Comparison of ENCODE assay signal across 21 cellular contexts in genomic region chrY:13493737-13494136, GRCh38. TPM values are rescaled to one million over a fixed set of nuclear protein-coding genes. Genes with fewer than 3 reads are reported as not detected.
DNase-seq lines count a peak whose midpoint lies in the region; ATAC-seq and TF ChIP-seq lines count a peak whose summit lies in the region.
"Had no signal": no experiment of that assay in that cellular context is flagged by ENCODE, and none has a peak within 500 bp of the region (broad histone marks: within the 10 kb centered on the region; RNA-seq: fewer than 3 reads in every experiment).

No MANE protein-coding gene starts in this region.

- H3K9me3 ChIP-seq in body of pancreas = no peaks in the 10 kb centered on the region
- H3K9me3 ChIP-seq: Peyer's patch, SK-N-SH had no signal

- H3K27ac Mint-ChIP-seq in activated naive CD4-positive, alpha-beta T cell treated with anti-CD3 and anti-CD28 coated beads, Interleukin-2, amount 10 ng/mL, durations not matched to agents 7 days and 5 days = no peak overlapping the region
- H3K27ac Mint-ChIP-seq: CD4-positive, alpha-beta memory T cell had no signal

- no peak overlapping the region for H3K4me3 Mint-ChIP-seq in activated naive CD4-positive, alpha-beta T cell treated with anti-CD3 and anti-CD28 coated beads, Interleukin-2, amount 10 ng/mL, durations not matched to agents 7 days and 5 days
- H3K4me3 Mint-ChIP-seq: CD4-positive, alpha-beta memory T cell had no signal

- in situ Hi-C loops in Caki2 (cut with HindIII; ENCODE audit: low pct_unique_long_range_greater_than_20kb, low sequenced_read_pairs) = no loop called here

- peaks cover 8% of the 10 kb centered on the region for H3K4me1 Mint-ChIP-seq in activated naive CD4-positive, alpha-beta T cell treated with anti-CD3 and anti-CD28 coated beads, Interleukin-2, amount 10 ng/mL, durations not matched to agents 7 days and 5 days

- WGBS in body of pancreas, 2 donors = 50 to 51% methylated on average over 3 of the region's 3 CpGs

- H3K9me3 Mint-ChIP-seq in activated naive CD4-positive, alpha-beta T cell treated with anti-CD3 and anti-CD28 coated beads, Interleukin-2, amount 10 ng/mL, durations not matched to agents 7 days and 5 days = no peaks in the 10 kb centered on the region
- H3K9me3 Mint-ChIP-seq: CD4-positive, alpha-beta memory T cell had no signal

- TF ChIP-seq CTCF in body of pancreas (IDR thresholded peaks at IDR 0.05) = no peak

- intact Hi-C loops in body of pancreas (cut with DNase I) = no loop called here

- peak; percentile 71 for DNase-seq in Caki2 (ENCODE audit: low read depth)
- peak in 2 of 4 donors; percentile 19 to 35 for DNase-seq in body of pancreas
- no peak for DNase-seq in left lobe of liver (ENCODE audit: low spot score)
- no peak for DNase-seq in activated naive CD4-positive, alpha-beta T cell treated with anti-CD3 and anti-CD28 coated beads, Interleukin-2, amount 10 ng/mL, durations not matched to agents 7 days and 5 days
- no peak for DNase-seq in NCI-H2081 treated with DMSO at 0.1 percent for 48 hours (lab: John Stamatoyannopoulos, UW)
- DNase-seq: 8988T; CD4-positive, alpha-beta memory T cell; DMS79 treated with DMSO at 0.1 percent for 48 hours; H7; NCI-H1048; NCI-H146; NCI-H2227 treated with DMSO at 0.1 percent for 48 hours; NCI-H524; Peyer's patch; SHP77; SK-N-SH had no signal

- no peaks in the 10 kb centered on the region for H3K36me3 Mint-ChIP-seq in activated naive CD4-positive, alpha-beta T cell treated with anti-CD3 and anti-CD28 coated beads, Interleukin-2, amount 10 ng/mL, durations not matched to agents 7 days and 5 days
- H3K36me3 Mint-ChIP-seq: CD4-positive, alpha-beta memory T cell had no signal

- H3K4me1 ChIP-seq in body of pancreas = peaks cover 7% of the 10 kb centered on the region
- H3K4me1 ChIP-seq: Peyer's patch had no signal

- H3K27me3 Mint-ChIP-seq in activated naive CD4-positive, alpha-beta T cell treated with anti-CD3 and anti-CD28 coated beads, Interleukin-2, amount 10 ng/mL, durations not matched to agents 7 days and 5 days = no peaks in the 10 kb centered on the region
- H3K27me3 Mint-ChIP-seq: CD4-positive, alpha-beta memory T cell had no signal

- H3K27ac ChIP-seq in body of pancreas = peak overlapping the region in 2 of 4 donors; percentile 57 to 71
- H3K27ac ChIP-seq: KMS-11, Peyer's patch had no signal

- no peaks in the 10 kb centered on the region for H3K36me3 ChIP-seq in body of pancreas (replicated peaks in 1 of 2; ENCODE audit: insufficient read depth in 1 of 2, low read depth in 2 of 2)
- H3K36me3 ChIP-seq: Peyer's patch had no signal

- CTCF ChIA-PET in activated naive CD4-positive, alpha-beta T cell treated with anti-CD3 and anti-CD28 coated beads, Interleukin-2, amount 10 ng/mL, durations not matched to agents 7 days and 5 days (lab: Charles Lee) = no interaction called here

- TF ChIP-seq POLR2A in body of pancreas (IDR thresholded peaks at IDR 0.05) = no peak

- H3K27me3 ChIP-seq in body of pancreas = no peaks in the 10 kb centered on the region
- H3K27me3 ChIP-seq: Peyer's patch had no signal

- ATAC-seq in HG03175 (IDR thresholded peaks at IDR 0.05; ENCODE audit: unreplicated experiment) (peak; percentile 46), body of pancreas (peak; percentile 40), left lobe of liver (peak; percentile 53), HG02840 (IDR thresholded peaks at IDR 0.05; ENCODE audit: low FRiP score, unreplicated experiment) (no peak), GM21786 (IDR thresholded peaks at IDR 0.05; ENCODE audit: unreplicated experiment) (no peak)
- ATAC-seq: HepG2 had no signal

- no peak overlapping the region for H3K4me3 ChIP-seq in body of pancreas
- H3K4me3 ChIP-seq: Peyer's patch had no signal

RNA-seq across cellular contexts. Expression of gene UTY, which starts 13.9 kb away (rescaled TPM):
- total RNA-seq in Caki2 (2014; rRNA removed; shearing (Covaris generic); ENCODE audit: low replicate concordance) = 4.0 and 27.8 TPM in 2 replicates
- total RNA-seq in body of pancreas (not detected), left lobe of liver (10.3 TPM)
- total RNA-seq: H7, HepG2 had no signal

Comparison
In these comparisons a context has a peak if more than half of its experiments do, and no peak if none do; other contexts are left out.
1. ATAC-seq: peak in HG03175 (single experiment), body of pancreas (single experiment) and left lobe of liver (single experiment); none in HG02840 (single experiment) and GM21786 (single experiment).